8 cellular contexts compared by ENCODE assay signal in the genomic region with DNA sequence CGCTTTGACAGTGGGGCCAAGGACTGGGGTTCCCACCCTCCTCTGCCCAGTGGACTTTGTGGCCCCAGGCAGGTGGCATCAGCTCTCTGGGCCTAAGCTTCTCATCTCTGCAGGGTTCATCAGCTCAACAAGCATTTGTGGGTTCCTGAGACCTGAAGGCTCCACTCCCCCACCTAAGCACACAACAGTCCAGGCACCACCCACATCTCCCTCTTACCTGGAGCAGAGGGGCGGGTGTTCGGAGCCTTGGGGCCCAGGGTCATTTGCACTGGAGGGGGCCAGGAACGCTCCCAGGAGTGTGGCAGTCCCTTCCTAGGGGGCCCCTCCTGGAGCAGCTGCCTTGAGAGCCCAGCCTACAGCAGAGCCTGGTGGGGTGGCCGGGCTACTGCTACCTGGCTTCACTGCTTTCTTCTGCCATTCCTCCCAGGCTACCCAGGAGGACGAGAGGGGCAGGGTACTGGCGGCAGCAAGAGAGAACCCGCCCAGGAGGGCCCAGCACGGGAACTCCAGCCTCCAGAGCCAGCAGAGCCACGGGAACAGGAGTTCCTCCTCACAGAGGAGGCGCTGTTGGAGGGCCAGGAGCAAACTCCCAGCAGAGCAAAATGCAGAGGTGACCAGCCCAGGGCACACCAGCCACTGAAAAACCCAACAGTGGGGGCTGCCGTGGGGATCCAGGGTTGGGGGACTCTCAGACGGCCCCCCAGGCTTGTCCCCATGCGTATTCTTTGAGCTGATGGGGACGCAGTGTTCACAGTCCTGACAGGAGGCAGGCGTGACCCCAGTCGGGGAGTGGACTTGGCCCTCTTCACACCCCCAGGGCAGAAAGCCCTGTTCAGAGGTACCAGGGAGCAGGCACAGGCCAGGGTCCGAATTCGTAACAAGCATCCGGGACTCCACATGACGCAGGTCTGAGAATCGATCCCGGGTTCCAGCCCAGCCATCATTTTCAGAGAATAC. TPM values are rescaled to one million over a fixed set of nuclear protein-coding genes. Genes with fewer than 3 reads are reported as not detected.
DNase-seq lines count a peak whose midpoint lies in the region; ATAC-seq and TF ChIP-seq lines count a peak whose summit lies in the region.

No MANE protein-coding gene starts in this region.

- H3K27ac ChIP-seq in HL-60 (replicated peaks) = peak overlapping the region; percentile 25
- H3K27ac ChIP-seq in hepatocyte = peak overlapping the region; percentile 98
- peak overlapping the region in 16 of 21 experiments; percentile 0 to 85 (median 68) for H3K27ac ChIP-seq in skin epidermis

- no peaks in the 10 kb centered on the region for H3K79me2 ChIP-seq in hepatocyte

- H3K27me3 ChIP-seq in HL-60 (ENCODE audit: insufficient read depth, poor library complexity, severe bottlenecking) (no peaks in the 10 kb centered on the region), hepatocyte (no peaks in the 10 kb centered on the region)

- peaks cover 56% of the 10 kb centered on the region for H3K4me1 ChIP-seq in hepatocyte (ENCODE audit: insufficient read depth)

- H3K4me2 ChIP-seq in hepatocyte = peak overlapping the region; percentile 73

- TF ChIP-seq CTCF in HL-60 (IDR thresholded peaks at IDR 0.05; ENCODE audit: insufficient read depth, low read length) (no peak), hepatocyte (IDR thresholded peaks at IDR 0.05; ENCODE audit: poor library complexity) (no peak)

- no peak overlapping the region for H3K4me3 ChIP-seq in HL-60 (replicated peaks; ENCODE audit: insufficient read depth, low read length)
- no peak overlapping the region for H3K4me3 ChIP-seq in hepatocyte
- H3K4me3 ChIP-seq in skin epidermis = no peak overlapping the region

- no peaks in the 10 kb centered on the region for H3K9me3 ChIP-seq in hepatocyte (ENCODE audit: low read depth)

- H3K36me3 ChIP-seq in hepatocyte (replicated peaks; ENCODE audit: insufficient read depth, low read depth) = no peaks in the 10 kb centered on the region

- 57% methylated on average over 23 of the region's 23 CpGs for WGBS in hepatocyte (ENCODE audit: low lambda C conversion rate, missing lambda C conversion rate)

- DNase-seq in HL-60 (ENCODE audit: low read depth in 1 of 2, low spot score in 1 of 2) (no peak), hepatocyte (ENCODE audit: low spot score) (peak; percentile 78), middle frontal gyrus (ENCODE audit: extremely low spot score, low spot score) (no peak), SK-N-DZ (ENCODE audit: low spot score) (no peak)
- DNase-seq in stimulated activated CD4-positive, alpha-beta T cell treated with anti-CD3 and anti-CD28 coated beads, Interleukin-12 subunit alpha, Interleukin-12 subunit beta, amount 100 ng/mL, for 4 hours = no peak

- H4K20me1 ChIP-seq in hepatocyte (ENCODE audit: insufficient read depth, poor library complexity, severe bottlenecking) = no peaks in the 10 kb centered on the region

- H3K9me2 ChIP-seq in hepatocyte (replicated peaks; ENCODE audit: insufficient read depth) = no peaks in the 10 kb centered on the region

- ATAC-seq in SK-N-SH treated with all-trans-retinoic acid at 6 μM for 48 hours = peak; percentile 21
- no peak for ATAC-seq in activated CD4-positive, CD25-positive, alpha-beta regulatory T cell treated with anti-CD3 and anti-CD28 coated beads, Interleukin-2, amount 50 U/mL, for 24 hours

- H2AFZ ChIP-seq in hepatocyte = no peak overlapping the region

TF ChIP-seq in SK-N-SH treated with all-trans-retinoic acid at 6 μM for 48 hours, 23 proteins besides CTCF, POLR2A, EP300 and RAD21:
- TF ChIP-seq ZNF565 (CRISPR knock-in tag; conservative IDR thresholded peaks at IDR 0.05; ENCODE audit: low read depth) = no peak
- no peak for TF ChIP-seq ZFP3 (CRISPR knock-in tag; IDR thresholded peaks at IDR 0.05)
- TF ChIP-seq, protein P1, sequence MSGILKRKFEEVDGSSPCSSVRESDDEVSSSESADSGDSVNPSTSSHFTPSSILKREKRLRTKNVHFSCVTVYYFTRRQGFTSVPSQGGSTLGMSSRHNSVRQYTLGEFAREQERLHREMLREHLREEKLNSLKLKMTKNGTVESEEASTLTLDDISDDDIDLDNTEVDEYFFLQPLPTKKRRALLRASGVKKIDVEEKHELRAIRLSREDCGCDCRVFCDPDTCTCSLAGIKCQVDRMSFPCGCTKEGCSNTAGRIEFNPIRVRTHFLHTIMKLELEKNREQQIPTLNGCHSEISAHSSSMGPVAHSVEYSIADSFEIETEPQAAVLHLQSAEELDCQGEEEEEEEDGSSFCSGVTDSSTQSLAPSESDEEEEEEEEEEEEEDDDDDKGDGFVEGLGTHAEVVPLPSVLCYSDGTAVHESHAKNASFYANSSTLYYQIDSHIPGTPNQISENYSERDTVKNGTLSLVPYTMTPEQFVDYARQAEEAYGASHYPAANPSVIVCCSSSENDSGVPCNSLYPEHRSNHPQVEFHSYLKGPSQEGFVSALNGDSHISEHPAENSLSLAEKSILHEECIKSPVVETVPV (CRISPR knock-in tag; IDR thresholded peaks at IDR 0.05) = no peak

RNA-seq across cellular contexts. Expression of a gene that starts 35.1 kb away (rescaled TPM):
- total RNA-seq in hepatocyte = 71.3 and 91.4 TPM in 2 replicates
- polyA plus RNA-seq in hepatocyte = 123 and 124 TPM in 2 replicates
- 37.0 and 51.8 TPM in 2 replicates for polyA plus RNA-seq in SK-N-DZ (2014; cell fraction: cytosol; rRNA removed)
- polyA plus RNA-seq in SK-N-DZ (2014; cell fraction: nucleus; rRNA removed) = 68.3 and 105 TPM in 2 replicates

Comparison
In these comparisons a context has a peak if more than half of its experiments do, and no peak if none do; other contexts are left out.
1. H3K27ac ChIP-seq: peak in every context shown above with its lines; median percentile 98 in hepatocyte; 68 in skin epidermis; 25 in HL-60.